Comparison of ENCODE assay signal across 28 cellular contexts in genomic region chr14:99781091-99781490, GRCh38.
"Had no signal": no experiment of that assay in that cellular context is flagged by ENCODE, and none has a peak within 500 bp of the region (broad histone marks: within the 10 kb centered on the region; RNA-seq: fewer than 3 reads in every experiment).

No MANE protein-coding gene starts in this region.

- ATAC-seq: activated CD4-positive, alpha-beta T cell treated with anti-CD3 and anti-CD28 coated beads for 36 hours; effector memory CD8-positive, alpha-beta T cell; foreskin keratinocyte; pancreas; stimulated activated naive B cell treated with anti-CD40 and anti-IgM and Interleukin-4, amounts not matched to agents 10 μg/mL and 1 μg/mL and 100 μg/mL, for 72 hours; T-cell had no signal

- DNase-seq: activated CD4-positive, alpha-beta T cell treated with anti-CD3 and anti-CD28 coated beads for 36 hours; activated CD4-positive, alpha-beta T cell treated with anti-CD3 and anti-CD28 coated beads, Interleukin-2, amount 50 U/mL, for 4 hours; activated CD4-positive, CD25-positive, alpha-beta regulatory T cell; activated CD8-positive, alpha-beta memory T cell treated with anti-CD3 and anti-CD28 coated beads, Interleukin-2, amount 50 U/mL, for 4 hours; activated effector memory CD4-positive, alpha-beta T cell treated with anti-CD3 and anti-CD28 coated beads, Interleukin-2, amount 50 U/mL, for 16 hours; activated naive CD4-positive, alpha-beta T cell treated with anti-CD3 and anti-CD28 coated beads for 36 hours; activated naive CD8-positive, alpha-beta T cell treated with anti-CD3 and anti-CD28 coated beads for 36 hours; activated T-cell treated with anti-CD3 and anti-CD28 coated beads, Interleukin-2, amount 50 U/mL, for 1 hour; brain microvascular endothelial cell; cortex of kidney; effector memory CD8-positive, alpha-beta T cell; foreskin keratinocyte; left ventricle myocardium inferior; nucleus accumbens; pancreas; retina; sigmoid colon; small intestine; stimulated activated CD4-positive, alpha-beta T cell treated with anti-CD3 and anti-CD28 coated beads, Interleukin-4, amount 100 ng/mL, for 4 hours; stimulated activated CD8-positive, alpha-beta memory T cell treated with anti-CD3 and anti-CD28 coated beads, Interleukin-4, amount 100 ng/mL, for 48 hours; stimulated activated naive B cell treated with anti-CD40 and anti-IgM and Interleukin-4, amounts not matched to agents 10 μg/mL and 1 μg/mL and 100 μg/mL, for 72 hours; stomach; T-cell; thyroid gland had no signal

- H3K4me1 ChIP-seq: ascending aorta, foreskin keratinocyte, pancreas, prostate gland had no signal

- H3K9me3 Mint-ChIP-seq: activated T-helper 1 cell treated with anti-CD3 and anti-CD28 coated beads, Interleukin-12 subunit alpha, Interleukin-12 subunit beta, Interleukin-2, Interleukin-4 antibody, amounts not matched to agents 30 ng/mL and 10 ng/mL and 1 ng/mL, durations not matched to agents 14 hours and 24 hours and 36 hours had no signal

- H3K4me3 Mint-ChIP-seq: activated CD4-positive, alpha-beta T cell treated with anti-CD3 and anti-CD28 coated beads for 36 hours; activated naive CD4-positive, alpha-beta T cell treated with anti-CD3 and anti-CD28 coated beads for 36 hours; activated naive CD8-positive, alpha-beta T cell treated with anti-CD3 and anti-CD28 coated beads for 36 hours; activated T-helper 1 cell treated with anti-CD3 and anti-CD28 coated beads, Interleukin-12 subunit alpha, Interleukin-12 subunit beta, Interleukin-2, Interleukin-4 antibody, amounts not matched to agents 30 ng/mL and 10 ng/mL and 1 ng/mL, durations not matched to agents 14 hours and 24 hours and 36 hours; effector memory CD8-positive, alpha-beta T cell; stimulated activated naive B cell treated with anti-CD40 and anti-IgM and Interleukin-4, amounts not matched to agents 10 μg/mL and 1 μg/mL and 100 μg/mL, for 72 hours; T-cell had no signal

- H3K27ac ChIP-seq: ascending aorta, brain microvascular endothelial cell, esophagus muscularis mucosa, foreskin keratinocyte, left ventricle myocardium inferior, pancreas, prostate gland, sigmoid colon, stomach, thyroid gland had no signal

- H3K27ac Mint-ChIP-seq: activated CD4-positive, alpha-beta T cell treated with anti-CD3 and anti-CD28 coated beads for 36 hours; activated naive CD4-positive, alpha-beta T cell treated with anti-CD3 and anti-CD28 coated beads for 36 hours; activated naive CD8-positive, alpha-beta T cell treated with anti-CD3 and anti-CD28 coated beads for 36 hours; activated T-helper 1 cell treated with anti-CD3 and anti-CD28 coated beads, Interleukin-12 subunit alpha, Interleukin-12 subunit beta, Interleukin-2, Interleukin-4 antibody, amounts not matched to agents 30 ng/mL and 10 ng/mL and 1 ng/mL, durations not matched to agents 14 hours and 24 hours and 36 hours; effector memory CD8-positive, alpha-beta T cell; stimulated activated naive B cell treated with anti-CD40 and anti-IgM and Interleukin-4, amounts not matched to agents 10 μg/mL and 1 μg/mL and 100 μg/mL, for 72 hours; T-cell had no signal

- H3K36me3 Mint-ChIP-seq: T-cell had no signal

- H3K9me3 ChIP-seq: pancreas, prostate gland, sigmoid colon, thyroid gland had no signal

- H3K4me1 Mint-ChIP-seq: activated CD4-positive, alpha-beta T cell treated with anti-CD3 and anti-CD28 coated beads for 36 hours; activated naive CD8-positive, alpha-beta T cell treated with anti-CD3 and anti-CD28 coated beads for 36 hours; stimulated activated naive B cell treated with anti-CD40 and anti-IgM and Interleukin-4, amounts not matched to agents 10 μg/mL and 1 μg/mL and 100 μg/mL, for 72 hours; T-cell had no signal

- H3K27me3 ChIP-seq: ascending aorta, brain microvascular endothelial cell, esophagus muscularis mucosa, foreskin keratinocyte, pancreas, sigmoid colon, stomach, thyroid gland had no signal
